ENCODE assay signal across 8 cellular contexts in genomic region chr1:231338270-231339128, GRCh38. TPM values are rescaled to one million over a fixed set of nuclear protein-coding genes. Genes with fewer than 3 reads are reported as not detected.
DNase-seq lines count a peak whose midpoint lies in the region; ATAC-seq and TF ChIP-seq lines count a peak whose summit lies in the region.

Gene SPRTN, plus strand, starts transcription at chr1:231338293. Its CDS starts 91 bp downstream, at chr1:231338384.

- peak within 1 kb of the TSS; percentile 80 for H3K27ac ChIP-seq in cingulate gyrus (ENCODE audit: low read depth, low read length)
- H3K27ac ChIP-seq in lower lobe of right lung: peak within 1 kb of the TSS; percentile 96
- H3K27ac ChIP-seq in tibial artery: peak within 1 kb of the TSS; percentile 79 to 89

- peaks cover 5% of the 10 kb centered on the region for H3K4me1 ChIP-seq in NT2/D1 (ENCODE audit: insufficient read depth, insufficient read length)
- peaks cover 49% of the 10 kb centered on the region for H3K4me1 ChIP-seq in lower lobe of right lung
- peaks cover 5 to 52% (median 38%) of the 10 kb centered on the region in 4 donors for H3K4me1 ChIP-seq in tibial artery

- peak; percentile 20 for DNase-seq in SIG-M5 treated with dmso at 0.1 percent for 504 hours (lab: John Stamatoyannopoulos, UW; ENCODE audit: unreplicated experiment)
- DNase-seq in SIG-M5 (lab: John Stamatoyannopoulos, UW): no peak
- DNase-seq in NT2/D1 (ENCODE audit: low read depth, low spot score): no peak
- no peak for DNase-seq in lower lobe of right lung
- DNase-seq in tibial artery: no peak
- no peak for DNase-seq in stimulated activated CD4-positive, alpha-beta T cell treated with anti-CD3 and anti-CD28 coated beads, Interleukin-4, amount 100 ng/mL, for 24 hours

- H3K27me3 ChIP-seq in NT2/D1 (ENCODE audit: insufficient read depth, insufficient read length) (no peaks in the 10 kb centered on the region), lower lobe of right lung (ENCODE audit: low read depth) (no peaks in the 10 kb centered on the region), tibial artery (no peaks in the 10 kb centered on the region)

- TF ChIP-seq CTCF in lower lobe of right lung (IDR thresholded peaks at IDR 0.05) (no peak), tibial artery (IDR thresholded peaks at IDR 0.05) (no peak)

- H3K36me3 ChIP-seq in NT2/D1 (ENCODE audit: insufficient read depth, insufficient read length, low read length) (peaks cover 64% of the 10 kb centered on the region), lower lobe of right lung (peaks cover 29% of the 10 kb centered on the region), tibial artery (peaks cover 0 to 11% (median 5%) of the 10 kb centered on the region in 3 donors)

- intact Hi-C loops in lower lobe of right lung (cut with DNase I): no loop called here
- intact Hi-C loops in tibial artery (cut with DNase I; ENCODE audit: low total_unique reads): loop anchor here (5.0 kb wide), 1 partner anchor 194 kb away; no protein-coding TSS in a partner anchor

- ATAC-seq in HG02610 (IDR thresholded peaks at IDR 0.05; ENCODE audit: unreplicated experiment): peak; percentile 0
- ATAC-seq in lower lobe of right lung: peak; percentile 27 to 87

- peak within 1 kb of the TSS; percentile 97 for H3K9ac ChIP-seq in NT2/D1 (ENCODE audit: insufficient read length, low read depth)

- H3K9me3 ChIP-seq in NT2/D1 (ENCODE audit: insufficient read depth, low read length): no peaks in the 10 kb centered on the region
- H3K9me3 ChIP-seq in lower lobe of right lung: no peaks in the 10 kb centered on the region
- no peaks in the 10 kb centered on the region for H3K9me3 ChIP-seq in tibial artery

- H3K4me3 ChIP-seq in NT2/D1 (ENCODE audit: insufficient read length, low read depth) (peak within 1 kb of the TSS; percentile 94), lower lobe of right lung (peak within 1 kb of the TSS; percentile 90), tibial artery (peak within 1 kb of the TSS; percentile 93 to 97)

RNA-seq across cellular contexts. Expression of gene SPRTN, which starts in this region (rescaled TPM):
- 8.9 TPM for total RNA-seq in lower lobe of right lung
